In genomic region chr6:85323435-85324040, GRCh38 we compare ENCODE assay signal across 8 cellular contexts.
DNase-seq lines count a peak whose midpoint lies in the region; ATAC-seq and TF ChIP-seq lines count a peak whose summit lies in the region.

No MANE protein-coding gene starts in this region.

- no peaks in the 10 kb centered on the region for H3K27me3 ChIP-seq in CD8-positive, alpha-beta T cell (ENCODE audit: insufficient read depth, low read length)
- peaks cover 0 to 5% (median 0%) of the 10 kb centered on the region in 45 donors for H3K27me3 ChIP-seq in dorsolateral prefrontal cortex

- peaks cover 5% of the 10 kb centered on the region for H3K9me3 Mint-ChIP-seq in CD8-positive, alpha-beta T cell
- H3K9me3 Mint-ChIP-seq in mesothelial cell of epicardium = no peaks in the 10 kb centered on the region

- H3K27me3 Mint-ChIP-seq in CD8-positive, alpha-beta T cell (ENCODE audit: low read depth) = peaks cover 5% of the 10 kb centered on the region
- H3K27me3 Mint-ChIP-seq in mesothelial cell of epicardium (ENCODE audit: low read depth) = peaks cover 19% of the 10 kb centered on the region

- CTCF ChIA-PET in CD8-positive, alpha-beta T cell (lab: Charles Lee) = interaction anchor here (0.8 to 2.4 kb wide), 10 partner anchors 9 to 1708 kb away, joined by 3 to 8 read pairs (median 4); no protein-coding TSS in a partner anchor

- peak; percentile 45 to 81 (median 74) for DNase-seq in CD8-positive, alpha-beta T cell
- DNase-seq in NCI-H510A treated with DMSO at 0.1 percent for 48 hours (lab: John Stamatoyannopoulos, UW) (peak; percentile 70), dorsolateral prefrontal cortex (peak; percentile 36 to 88 (median 70)), mesothelial cell of epicardium (ENCODE audit: low spot score in 2 of 2, unreplicated experiment in 2 of 2) (peak; percentile 66 to 85)
- DNase-seq in activated CD4-positive, alpha-beta T cell treated with anti-CD3 and anti-CD28 coated beads, Interleukin-2, amount 50 U/mL, for 1 hour = peak; percentile 56
- DNase-seq in stimulated activated CD8-positive, alpha-beta memory T cell treated with anti-CD3 and anti-CD28 coated beads, Interleukin-7, amount 100 ng/mL, for 1 hour (ENCODE audit: low read depth in 2 of 2) = peak; percentile 18 to 51

- no peak overlapping the region for H3K27ac Mint-ChIP-seq in CD8-positive, alpha-beta T cell
- H3K27ac Mint-ChIP-seq in mesothelial cell of epicardium = no peak overlapping the region

- TF ChIP-seq CTCF in CD8-positive, alpha-beta T cell (IDR thresholded peaks at IDR 0.05) = peak; percentile 84
- TF ChIP-seq CTCF in dorsolateral prefrontal cortex (IDR thresholded peaks at IDR 0.05 in 54 of 56, conservative IDR thresholded peaks at IDR 0.05 in 2 of 56; ENCODE audit: low read depth in 1 of 56, partially characterized antibody in 56 of 56) (peak; percentile 33 to 87 (median 75)), mesothelial cell of epicardium (IDR thresholded peaks at IDR 0.05; ENCODE audit: unreplicated experiment) (peak; percentile 80)

- ATAC-seq in CD8-positive, alpha-beta T cell = peak; percentile 56
- ATAC-seq in GM19328 (IDR thresholded peaks at IDR 0.05; ENCODE audit: unreplicated experiment) = peak; percentile 70
- ATAC-seq in HG03457 (IDR thresholded peaks at IDR 0.05; ENCODE audit: unreplicated experiment) = peak; percentile 61

- H3K36me3 ChIP-seq in CD8-positive, alpha-beta T cell (ENCODE audit: insufficient read depth, low read length) = no peaks in the 10 kb centered on the region

- no peaks in the 10 kb centered on the region for H3K36me3 Mint-ChIP-seq in CD8-positive, alpha-beta T cell
- H3K36me3 Mint-ChIP-seq in mesothelial cell of epicardium = no peaks in the 10 kb centered on the region

- POLR2A ChIA-PET in CD8-positive, alpha-beta T cell (lab: Charles Lee) = no interaction called here

- peaks cover 2% of the 10 kb centered on the region for H3K4me1 Mint-ChIP-seq in CD8-positive, alpha-beta T cell (ENCODE audit: low read depth)
- H3K4me1 Mint-ChIP-seq in mesothelial cell of epicardium = peaks cover 4% of the 10 kb centered on the region

- H3K4me1 ChIP-seq in CD8-positive, alpha-beta T cell (ENCODE audit: insufficient read depth, low read length) = peaks cover 4% of the 10 kb centered on the region

- no peaks in the 10 kb centered on the region for H3K9me3 ChIP-seq in CD8-positive, alpha-beta T cell (ENCODE audit: low read length)

- H3K4me3 Mint-ChIP-seq in CD8-positive, alpha-beta T cell = no peak overlapping the region
- H3K4me3 Mint-ChIP-seq in mesothelial cell of epicardium = no peak overlapping the region

- intact Hi-C loops in CD8-positive, alpha-beta T cell (cut with DNase I, micrococcal nuclease) = loop anchor here (1.0 to 2.0 kb wide), 2 partner anchors 1437 to 1440 kb away; no protein-coding TSS in a partner anchor
- intact Hi-C loops in dorsolateral prefrontal cortex (cut with DNase I) = no loop called here

- no peak overlapping the region for H3K27ac ChIP-seq in CD8-positive, alpha-beta T cell (ENCODE audit: low read depth, low read length)
- H3K27ac ChIP-seq in dorsolateral prefrontal cortex = no peak overlapping the region

- H3K4me3 ChIP-seq in CD8-positive, alpha-beta T cell (ENCODE audit: low read depth, low read length) = no peak overlapping the region
- H3K4me3 ChIP-seq in dorsolateral prefrontal cortex = no peak overlapping the region

Comparison
In these comparisons a context has a peak if more than half of its experiments do, and no peak if none do; other contexts are left out.
1. intact Hi-C loops: an anchor here in CD8-positive, alpha-beta T cell (1.0 to 2.0 kb wide); none called in dorsolateral prefrontal cortex.